2 cellular contexts compared by ENCODE assay signal in genomic region chr11:70161043-70161625, GRCh38.
TF ChIP-seq lines count a peak whose summit lies in the region.

No MANE protein-coding gene starts in this region.

TF ChIP-seq in HepG2, 621 proteins besides CTCF, POLR2A, EP300 and RAD21:
- TF ChIP-seq ZBTB34 (CRISPR knock-in tag; IDR thresholded peaks at IDR 0.05) = no peak
- TF ChIP-seq ZNF282 (IDR thresholded peaks at IDR 0.05; ENCODE audit: partially characterized antibody) = no peak
- no peak for TF ChIP-seq TRIM24 (CRISPR knock-in tag; IDR thresholded peaks at IDR 0.05)
- TF ChIP-seq CREB1 (IDR thresholded peaks at IDR 0.05) = peak; percentile 60; the same call in 1 of the 2 replicates
- TF ChIP-seq CREB1 (CRISPR knock-in tag; IDR thresholded peaks at IDR 0.05) = no peak
- TF ChIP-seq ZNF644 (CRISPR knock-in tag; IDR thresholded peaks at IDR 0.05; ENCODE audit: low read depth) = no peak
- TF ChIP-seq ZNF281 (CRISPR knock-in tag; IDR thresholded peaks at IDR 0.05; ENCODE audit: borderline replicate concordance) = no peak
- no peak for TF ChIP-seq NKX3-1 (CRISPR knock-in tag; IDR thresholded peaks at IDR 0.05)
- no peak for TF ChIP-seq ZNF816 (CRISPR knock-in tag; IDR thresholded peaks at IDR 0.05; ENCODE audit: borderline replicate concordance)
- no peak for TF ChIP-seq ZBTB21 (CRISPR knock-in tag; IDR thresholded peaks at IDR 0.05)
- no peak for TF ChIP-seq HNF4A (CRISPR knock-in tag; IDR thresholded peaks at IDR 0.05)
- peak; percentile 97 for TF ChIP-seq ZNF768 (CRISPR knock-in tag; IDR thresholded peaks at IDR 0.05)

TF ChIP-seq in WTC11, 78 proteins besides CTCF, POLR2A, EP300 and RAD21:
- TF ChIP-seq PRDM15 (CRISPR knock-in tag; IDR thresholded peaks at IDR 0.05) (peak; percentile 50; the same call in 1 of the 2 replicates), SMAD4 (CRISPR knock-in tag; IDR thresholded peaks at IDR 0.05) (no peak)
